8 cellular contexts compared by ENCODE assay signal in genomic region chr5:1345876-1346626, GRCh38. TPM values are rescaled to one million over a fixed set of nuclear protein-coding genes. Genes with fewer than 3 reads are reported as not detected.
DNase-seq lines count a peak whose midpoint lies in the region; ATAC-seq, FAIRE-seq and TF ChIP-seq lines count a peak whose summit lies in the region.

No MANE protein-coding gene starts in this region.

- no peak for DNase-seq in activated naive CD4-positive, alpha-beta T cell treated with anti-CD3 and anti-CD28 coated beads, Interleukin-2, amount 10 ng/mL, durations not matched to agents 7 days and 5 days
- DNase-seq in activated naive CD4-positive, alpha-beta T cell treated with anti-CD3 and anti-CD28 coated beads, Interleukin-2, amount 50 U/mL, for 16 hours = no peak
- peak in 2 of 4 experiments; percentile 45 for DNase-seq in K562 (ENCODE audit: extremely low read depth in 1 of 4, low spot score in 3 of 4)
- DNase-seq in memory B cell (ENCODE audit: low spot score in 2 of 2) = no peak
- no peak for DNase-seq in upper lobe of right lung
- DNase-seq in central memory CD4-positive, alpha-beta T cell = no peak
- DNase-seq in erythroblast (lab: John Stamatoyannopoulos, UW) = no peak
- no peak for DNase-seq in GM13976 (ENCODE audit: low spot score)

- TF ChIP-seq POLR2A in K562 (conservative IDR thresholded peaks at IDR 0.05) (no peak), erythroblast (IDR thresholded peaks at IDR 0.05; ENCODE audit: low read length) (no peak)

- H3K27me3 ChIP-seq in K562 (ENCODE audit: control insufficient read depth in 2 of 2, insufficient read depth in 2 of 2, low read length in 2 of 2) = 0 out of 5 replicates have a peak, but pooled peaks cover 0 to 4% of the 10 kb centered on the region in 2 experiments
- no peaks in the 10 kb centered on the region for H3K27me3 ChIP-seq in upper lobe of right lung

- peaks cover 38% of the 10 kb centered on the region for H3K79me2 ChIP-seq in K562 (ENCODE audit: control insufficient read depth, insufficient read depth, low read length)

- H3K4me3 Mint-ChIP-seq in activated naive CD4-positive, alpha-beta T cell treated with anti-CD3 and anti-CD28 coated beads, Interleukin-2, amount 10 ng/mL, durations not matched to agents 7 days and 5 days = peak overlapping the region; percentile 75
- peak overlapping the region; percentile 91 for H3K4me3 Mint-ChIP-seq in memory B cell

- ATAC-seq in K562 (peak; percentile 3; the same call in 2 of the 3 replicates), memory B cell (ENCODE audit: low read depth) (no peak), upper lobe of right lung (no peak)

- intact Hi-C loops in K562 (cut with micrococcal nuclease) = no loop called here
- intact Hi-C loops in upper lobe of right lung (cut with DNase I) = no loop called here

- no peak for TF ChIP-seq EP300 in K562 (IDR thresholded peaks at IDR 0.05; ENCODE audit: low read length)

- H3K36me3 ChIP-seq in K562 (ENCODE audit: control insufficient read depth, insufficient read depth, low read length) (peaks cover 32% of the 10 kb centered on the region), upper lobe of right lung (peaks cover 20% of the 10 kb centered on the region)

- no peak for TF ChIP-seq CTCF in K562 (IDR thresholded peaks at IDR 0.05 in 2 of 3, conservative IDR thresholded peaks at IDR 0.05 in 1 of 3; ENCODE audit: insufficient read depth in 2 of 3, low read depth in 1 of 3, low read length in 3 of 3)
- no peak for TF ChIP-seq CTCF in upper lobe of right lung (IDR thresholded peaks at IDR 0.05)
- no peak for TF ChIP-seq CTCF in GM13976 (IDR thresholded peaks at IDR 0.05; ENCODE audit: borderline replicate concordance, control extremely low read depth, extremely low read depth, insufficient read depth, missing control alignments)

- H3K27ac Mint-ChIP-seq in activated naive CD4-positive, alpha-beta T cell treated with anti-CD3 and anti-CD28 coated beads, Interleukin-2, amount 10 ng/mL, durations not matched to agents 7 days and 5 days = peak overlapping the region; percentile 78
- H3K27ac Mint-ChIP-seq in memory B cell = peak overlapping the region; percentile 68

- H3K9me3 ChIP-seq in K562 (replicated peaks; ENCODE audit: control insufficient read depth, insufficient read depth, low read depth, low read length) = no peaks in the 10 kb centered on the region
- no peaks in the 10 kb centered on the region for H3K9me3 ChIP-seq in upper lobe of right lung

- 46% methylated on average over 25 of the region's 27 CpGs for WGBS in K562 (ENCODE audit: insufficient coverage, low coverage, missing lambda C conversion rate)

- H3K9me3 Mint-ChIP-seq in activated naive CD4-positive, alpha-beta T cell treated with anti-CD3 and anti-CD28 coated beads, Interleukin-2, amount 10 ng/mL, durations not matched to agents 7 days and 5 days = no peaks in the 10 kb centered on the region
- no peaks in the 10 kb centered on the region for H3K9me3 Mint-ChIP-seq in memory B cell

- peak overlapping the region; percentile 91 for H2AFZ ChIP-seq in K562 (ENCODE audit: low read depth, low read length)

- H3K36me3 Mint-ChIP-seq in activated naive CD4-positive, alpha-beta T cell treated with anti-CD3 and anti-CD28 coated beads, Interleukin-2, amount 10 ng/mL, durations not matched to agents 7 days and 5 days = peaks cover 17% of the 10 kb centered on the region
- peaks cover 4% of the 10 kb centered on the region for H3K36me3 Mint-ChIP-seq in memory B cell

- peak overlapping the region; percentile 99 for H3K4me3 ChIP-seq in K562
- H3K4me3 ChIP-seq in upper lobe of right lung = peak overlapping the region; percentile 96

- H3K27ac ChIP-seq in K562 (ENCODE audit: extremely low read depth, low read depth, low read length) (peak overlapping the region; percentile 78), upper lobe of right lung (no peak overlapping the region)

- no peaks in the 10 kb centered on the region for H4K20me1 ChIP-seq in K562 (replicated peaks; ENCODE audit: control insufficient read depth, insufficient read depth, low read length)

- peaks cover 40% of the 10 kb centered on the region for H3K4me1 Mint-ChIP-seq in activated naive CD4-positive, alpha-beta T cell treated with anti-CD3 and anti-CD28 coated beads, Interleukin-2, amount 10 ng/mL, durations not matched to agents 7 days and 5 days
- peaks cover 24% of the 10 kb centered on the region for H3K4me1 Mint-ChIP-seq in memory B cell

- POLR2A ChIA-PET in K562 (lab: Yijun Ruan, JAX) = interaction anchor here (1.0 to 1.1 kb wide), 2 partner anchors 12 to 65 kb away, joined by 3 read pairs; no protein-coding TSS in a partner anchor

- peak overlapping the region; percentile 97 to 99 for H3K9ac ChIP-seq in K562 (ENCODE audit: insufficient read depth in 1 of 2, low read depth in 2 of 2, low read length in 2 of 2)

- FAIRE-seq in K562 (lab: Jason Lieb, UNC) = no peak

- H3K9me1 ChIP-seq in K562 (ENCODE audit: control insufficient read depth, insufficient read depth, low read length) = no peaks in the 10 kb centered on the region

- in situ Hi-C loops in K562 (cut with MboI) (no loop called here), GM13976 (cut with MboI; ENCODE audit: low sequenced_read_pairs, unreplicated experiment) (no loop called here)

- no TSS peak for BruUV-seq in K562 (replicated peaks; lab: Mats Ljungman, UMichigan)

- TF ChIP-seq RAD21 in K562 (CRISPR knock-in tag; conservative IDR thresholded peaks at IDR 0.05 in 1 of 2, IDR thresholded peaks at IDR 0.05 in 1 of 2) = no peak

- CTCF ChIA-PET in activated naive CD4-positive, alpha-beta T cell treated with anti-CD3 and anti-CD28 coated beads, Interleukin-2, amount 10 ng/mL, durations not matched to agents 7 days and 5 days (lab: Charles Lee) = interaction anchor here (1.1 kb wide), 1 partner anchor 34 kb away, joined by 6 read pairs; no protein-coding TSS in a partner anchor
- CTCF ChIA-PET in K562 (lab: Yijun Ruan, JAX; ENCODE audit: low intra/inter-chr PET ratio) = no interaction called here

- no peaks in the 10 kb centered on the region for H3K27me3 Mint-ChIP-seq in activated naive CD4-positive, alpha-beta T cell treated with anti-CD3 and anti-CD28 coated beads, Interleukin-2, amount 10 ng/mL, durations not matched to agents 7 days and 5 days
- H3K27me3 Mint-ChIP-seq in memory B cell = no peaks in the 10 kb centered on the region

- H3K4me2 ChIP-seq in K562 (ENCODE audit: insufficient read depth, low read length) = peak overlapping the region; percentile 97

- H3K4me1 ChIP-seq in K562 (replicated peaks in 1 of 2; ENCODE audit: control insufficient read depth in 2 of 2, insufficient read depth in 2 of 2, low read length in 2 of 2) (peaks cover 15 to 34% of the 10 kb centered on the region in 2 experiments; a peak in 4 of 5 replicates), upper lobe of right lung (peaks cover 19% of the 10 kb centered on the region)

TF ChIP-seq in K562, 482 proteins besides CTCF, POLR2A, EP300 and RAD21 (continues in another document):
- TF ChIP-seq HDAC8 (tag; IDR thresholded peaks at IDR 0.05) = no peak
- no peak for TF ChIP-seq SRF (CRISPR knock-in tag; IDR thresholded peaks at IDR 0.05)
- TF ChIP-seq ZNF707 (CRISPR knock-in tag; conservative IDR thresholded peaks at IDR 0.05) = no peak
- no peak for TF ChIP-seq SNIP1 (IDR thresholded peaks at IDR 0.05; ENCODE audit: low read depth)
- no peak for TF ChIP-seq MCM7 (IDR thresholded peaks at IDR 0.05)

RNA-seq across cellular contexts. Expression of gene CLPTM1L, which starts 1.2 kb away (rescaled TPM):
- total RNA-seq in K562 (2011; cell fraction: chromatin; rRNA removed; ENCODE audit: low replicate concordance) = 215 and 519 TPM in 2 replicates
- 574 and 584 TPM in 2 replicates for total RNA-seq in K562 (2011; cell fraction: nucleolus; rRNA removed)
- total RNA-seq in K562 (2011; cell fraction: nucleoplasm; rRNA removed) = 409 and 456 TPM in 2 replicates
- total RNA-seq in K562 (2014; rRNA removed) = 217 and 249 TPM in 2 replicates
- total RNA-seq in K562 (2014; rRNA removed; fragmentation: Illumina TruSeq; extraction: Trizol) = 132 and 136 TPM in 2 replicates
- 177 and 179 TPM in 2 replicates for total RNA-seq in K562 (2015; rRNA removed; fragmentation: Illumina TruSeq; extraction: Trizol)
- total RNA-seq in K562 (2021) = 145 and 152 TPM in 2 replicates
- polyA plus RNA-seq in K562 (2011; rRNA removed) = 130 and 184 TPM in 2 replicates
- polyA plus RNA-seq in K562 (2011; cell fraction: cytosol; rRNA removed) = 150 and 221 TPM in 2 replicates
- 196 and 245 TPM in 2 replicates for polyA plus RNA-seq in K562 (2011; cell fraction: nucleus; rRNA removed)
- polyA plus RNA-seq in K562 (2012) = 110 and 155 TPM in 2 replicates
- 198 and 213 TPM in 2 replicates for polyA plus RNA-seq in K562 (2014; fragmentation: Illumina TruSeq; extraction: Trizol)
- polyA plus RNA-seq in K562 (2014; fragmentation: Nextera tagmentation; extraction: Ambion mirVana) = 10 to 100 TPM in 1 of 2 experiments, 1 to 10 TPM in 1; 3.5 to 14.1 TPM
- 180 and 181 TPM in 2 replicates for polyA plus RNA-seq in K562 (2014; rRNA removed)
- polyA minus RNA-seq in K562 (2011; rRNA and poly(A)+ RNA removed) = 112 and 228 TPM in 2 replicates
- polyA minus RNA-seq in K562 (2011; cell fraction: cytosol; rRNA and poly(A)+ RNA removed) = 74.7 and 93.6 TPM in 2 replicates
- polyA minus RNA-seq in K562 (2011; cell fraction: nucleus; rRNA and poly(A)+ RNA removed) = 73.0 and 82.1 TPM in 2 replicates
- 153 TPM for total RNA-seq in upper lobe of right lung

RNA-seq across cellular contexts. Expression of gene TERT, which starts 51.2 kb away (rescaled TPM):
- 14.2 and 54.7 TPM in 2 replicates for total RNA-seq in K562 (2011; cell fraction: chromatin; rRNA removed; ENCODE audit: low replicate concordance)
- 26.1 and 26.7 TPM in 2 replicates for total RNA-seq in K562 (2011; cell fraction: nucleolus; rRNA removed)
- total RNA-seq in K562 (2011; cell fraction: nucleoplasm; rRNA removed) = 10.8 and 13.8 TPM in 2 replicates
- total RNA-seq in K562 (2014; rRNA removed) (1.7 and 2.5 TPM in 2 replicates), K562 (2014; rRNA removed; fragmentation: Illumina TruSeq; extraction: Trizol) (0.41 and 0.44 TPM in 2 replicates), K562 (2015; rRNA removed; fragmentation: Illumina TruSeq; extraction: Trizol) (0.54 and 0.83 TPM in 2 replicates), K562 (2021) (3.3 and 3.4 TPM in 2 replicates), upper lobe of right lung (not detected)
- polyA plus RNA-seq in K562 (2011; rRNA removed) (1.4 and 2.7 TPM in 2 replicates), K562 (2014; fragmentation: Illumina TruSeq; extraction: Trizol) (0.48 and 1.00 TPM in 2 replicates), K562 (2014; fragmentation: Nextera tagmentation; extraction: Ambion mirVana) (under 1 TPM in 1 of 2 experiments, not detected in 1; 0.08 TPM), K562 (2014; rRNA removed) (2.2 and 4.5 TPM in 2 replicates)
- 1.3 and 3.8 TPM in 2 replicates for polyA plus RNA-seq in K562 (2011; cell fraction: cytosol; rRNA removed)
- 15.4 and 32.7 TPM in 2 replicates for polyA plus RNA-seq in K562 (2011; cell fraction: nucleus; rRNA removed)
- polyA plus RNA-seq in K562 (2012) = 1.0 and 1.5 TPM in 2 replicates
- polyA minus RNA-seq in K562 (2011; rRNA and poly(A)+ RNA removed) = 0.69 and 1.6 TPM in 2 replicates
- 1.7 and 5.3 TPM in 2 replicates for polyA minus RNA-seq in K562 (2011; cell fraction: cytosol; rRNA and poly(A)+ RNA removed)
- 8.1 and 11.4 TPM in 2 replicates for polyA minus RNA-seq in K562 (2011; cell fraction: nucleus; rRNA and poly(A)+ RNA removed)
